8 cellular contexts compared by ENCODE assay signal in the genomic region with DNA sequence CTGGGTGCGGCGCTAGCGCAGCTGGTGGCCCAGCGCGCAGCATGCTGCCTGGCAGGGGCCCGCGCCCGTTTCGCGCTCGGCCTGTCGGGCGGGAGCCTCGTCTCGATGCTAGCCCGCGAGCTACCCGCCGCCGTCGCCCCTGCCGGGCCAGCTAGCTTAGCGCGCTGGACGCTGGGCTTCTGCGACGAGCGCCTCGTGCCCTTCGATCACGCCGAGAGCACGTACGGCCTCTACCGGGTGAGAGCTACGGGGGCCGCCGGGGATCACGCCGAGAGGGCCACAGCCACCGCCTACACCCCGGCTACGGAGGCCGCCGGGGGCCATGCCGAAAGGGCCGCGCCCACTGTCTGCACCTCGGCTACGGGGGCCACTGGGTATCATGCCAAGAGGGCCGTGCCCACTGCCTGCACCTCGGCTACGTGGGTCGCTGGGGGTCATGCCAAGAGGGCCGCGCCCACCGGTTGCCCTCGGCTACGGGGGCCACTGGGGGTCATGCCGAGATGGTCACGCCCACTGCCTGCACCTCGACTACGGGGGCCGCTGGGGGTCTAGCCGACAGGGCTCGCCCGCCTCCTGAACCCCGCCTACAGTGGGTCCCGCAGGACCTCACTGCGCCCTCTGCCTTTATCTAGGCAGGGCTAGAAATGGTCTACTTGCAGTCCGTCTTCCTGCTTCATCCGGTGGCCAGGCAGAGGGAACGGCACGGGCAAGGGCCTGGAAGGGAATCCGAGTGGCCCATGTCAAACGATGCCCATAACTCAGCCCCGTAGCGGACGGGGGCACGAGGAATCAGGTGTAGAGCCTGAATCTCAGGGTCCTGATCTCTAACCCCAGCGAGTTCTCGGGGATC. TPM values are rescaled to one million over a fixed set of nuclear protein-coding genes. Genes with fewer than 3 reads are reported as not detected.
DNase-seq lines count a peak whose midpoint lies in the region; ATAC-seq, FAIRE-seq and TF ChIP-seq lines count a peak whose summit lies in the region.

No MANE protein-coding gene starts in this region.

- 0 out of 2 replicates have a peak, but pooled peaks have one; percentile 36 for TF ChIP-seq POLR2A in H54 (IDR thresholded peaks at IDR 0.05; ENCODE audit: low read depth, low read length)
- no peak for TF ChIP-seq POLR2A in prostate gland (IDR thresholded peaks at IDR 0.05)

- 1% methylated on average over 72 of the region's 82 CpGs for WGBS in prostate gland

- H3K4me3 Mint-ChIP-seq in activated naive CD8-positive, alpha-beta T cell treated with anti-CD3 and anti-CD28 coated beads, Interleukin-2, amount 50 U/mL, for 24 hours: peak overlapping the region; percentile 99

- intact Hi-C loops in left cardiac atrium (cut with DNase I): no loop called here
- intact Hi-C loops in prostate gland (cut with DNase I): loop anchor here (5.0 kb wide), 1 partner anchor 40 kb away; the partner anchor contains the start of gene SLC27A1

- H3K9me3 ChIP-seq in SU-DHL-6 (ENCODE audit: insufficient read depth, low read length): no peaks in the 10 kb centered on the region
- no peaks in the 10 kb centered on the region for H3K9me3 ChIP-seq in prostate gland

- H3K9me2 ChIP-seq in SU-DHL-6 (replicated peaks; ENCODE audit: insufficient read depth, low read length): no peaks in the 10 kb centered on the region

- H3K4me2 ChIP-seq in SU-DHL-6 (ENCODE audit: low read depth, low read length, poor library complexity, severe bottlenecking): peak overlapping the region; percentile 83

- peaks cover 25% of the 10 kb centered on the region for H3K79me2 ChIP-seq in SU-DHL-6 (ENCODE audit: insufficient read depth, low read length)

- no peaks in the 10 kb centered on the region for H3K27me3 Mint-ChIP-seq in activated naive CD8-positive, alpha-beta T cell treated with anti-CD3 and anti-CD28 coated beads, Interleukin-2, amount 50 U/mL, for 24 hours

- H3K36me3 ChIP-seq in SU-DHL-6 (ENCODE audit: low read length): 0 out of 2 replicates have a peak, but pooled peaks cover 6% of the 10 kb centered on the region
- H3K36me3 ChIP-seq in prostate gland: peaks cover under 1 to 3% of the 10 kb centered on the region in 2 donors

- no peak for FAIRE-seq in H54 (lab: Jason Lieb, UNC)

- DNase-seq in GM03348 (ENCODE audit: low spot score): peak; percentile 89
- no peak for DNase-seq in H54 (ENCODE audit: insufficient read length, low spot score)
- peak; percentile 63 for DNase-seq in LoVo (ENCODE audit: low spot score)
- DNase-seq in activated naive CD8-positive, alpha-beta T cell treated with anti-CD3 and anti-CD28 coated beads, Interleukin-2, amount 50 U/mL, for 24 hours: peak; percentile 89
- DNase-seq in left cardiac atrium: peak; percentile 92
- DNase-seq in prostate gland (ENCODE audit: low spot score): peak; percentile 72
- DNase-seq in ureter (ENCODE audit: low spot score): peak; percentile 88

- H4K20me1 ChIP-seq in SU-DHL-6 (ENCODE audit: low read depth, low read length): no peaks in the 10 kb centered on the region

- H3K9me3 Mint-ChIP-seq in activated naive CD8-positive, alpha-beta T cell treated with anti-CD3 and anti-CD28 coated beads, Interleukin-2, amount 50 U/mL, for 24 hours: no peaks in the 10 kb centered on the region

- H3K27me3 ChIP-seq in SU-DHL-6 (ENCODE audit: low read length) (no peaks in the 10 kb centered on the region), prostate gland (replicated peaks; ENCODE audit: insufficient read depth) (no peaks in the 10 kb centered on the region)

- H2AFZ ChIP-seq in SU-DHL-6 (ENCODE audit: low read depth, low read length, severe bottlenecking): no peak overlapping the region

- H3K4me3 ChIP-seq in SU-DHL-6 (ENCODE audit: insufficient read depth, low read length, poor library complexity, severe bottlenecking) (peak overlapping the region; percentile 70), prostate gland (peak overlapping the region; percentile 93 to 94)

- peaks cover 3% of the 10 kb centered on the region for H3K4me1 ChIP-seq in prostate gland (replicated peaks)

- peak overlapping the region; percentile 99 for H3K27ac Mint-ChIP-seq in activated naive CD8-positive, alpha-beta T cell treated with anti-CD3 and anti-CD28 coated beads, Interleukin-2, amount 50 U/mL, for 24 hours

- H3K27ac ChIP-seq in SU-DHL-6 (ENCODE audit: low read depth, low read length) (peak overlapping the region; percentile 83), prostate gland (peak overlapping the region; percentile 98 to 99)

- H3K4me1 Mint-ChIP-seq in activated naive CD8-positive, alpha-beta T cell treated with anti-CD3 and anti-CD28 coated beads, Interleukin-2, amount 50 U/mL, for 24 hours: peaks cover 43% of the 10 kb centered on the region

- peak; percentile 64 for ATAC-seq in activated naive CD8-positive, alpha-beta T cell treated with anti-CD3 and anti-CD28 coated beads, Interleukin-2, amount 50 U/mL, for 24 hours
- peak; percentile 82 to 84 for ATAC-seq in left cardiac atrium

- H3K9ac ChIP-seq in SU-DHL-6 (ENCODE audit: low read length): peak overlapping the region; percentile 87

- peaks cover 28% of the 10 kb centered on the region for H3K36me3 Mint-ChIP-seq in activated naive CD8-positive, alpha-beta T cell treated with anti-CD3 and anti-CD28 coated beads, Interleukin-2, amount 50 U/mL, for 24 hours (ENCODE audit: low read depth)

- no peaks in the 10 kb centered on the region for H3F3A ChIP-seq in SU-DHL-6 (ENCODE audit: insufficient read depth)

- TF ChIP-seq CTCF in SU-DHL-6 (IDR thresholded peaks at IDR 0.05; ENCODE audit: insufficient read depth, low read length, poor library complexity, severe bottlenecking) (peak; percentile 30), prostate gland (IDR thresholded peaks at IDR 0.05) (peak in 3 of 4 experiments; percentile 24 to 39 (median 39))

RNA-seq across cellular contexts. Expression of gene PGLS, which starts 0.5 kb away (rescaled TPM):
- total RNA-seq in left cardiac atrium (10 to 100 TPM; 28.6 to 37.3 TPM), prostate gland (100 to 1,000 TPM; 120 to 129 TPM), ureter (91.7 TPM)

RNA-seq across cellular contexts. Expression of gene SLC27A1, which starts 41.6 kb away (rescaled TPM):
- total RNA-seq in left cardiac atrium (10 to 100 TPM; 33.4 to 55.1 TPM), prostate gland (10 to 100 TPM; 73.3 to 78.7 TPM), ureter (17.1 TPM)

RNA-seq across cellular contexts. Expression of gene COLGALT1, which starts 43.5 kb away (rescaled TPM):
- total RNA-seq in left cardiac atrium (10 to 100 TPM; 47.7 to 54.8 TPM), prostate gland (10 to 100 TPM; 29.3 to 85.1 TPM), ureter (66.3 TPM)

RNA-seq across cellular contexts. Expression of gene NXNL1, which starts 51.2 kb away (rescaled TPM):
- under 1 TPM in 1 of 2 donors, not detected in 1; 0.56 TPM for total RNA-seq in left cardiac atrium
- total RNA-seq in prostate gland: not detected
- total RNA-seq in ureter: not detected
